In the genomic region with DNA sequence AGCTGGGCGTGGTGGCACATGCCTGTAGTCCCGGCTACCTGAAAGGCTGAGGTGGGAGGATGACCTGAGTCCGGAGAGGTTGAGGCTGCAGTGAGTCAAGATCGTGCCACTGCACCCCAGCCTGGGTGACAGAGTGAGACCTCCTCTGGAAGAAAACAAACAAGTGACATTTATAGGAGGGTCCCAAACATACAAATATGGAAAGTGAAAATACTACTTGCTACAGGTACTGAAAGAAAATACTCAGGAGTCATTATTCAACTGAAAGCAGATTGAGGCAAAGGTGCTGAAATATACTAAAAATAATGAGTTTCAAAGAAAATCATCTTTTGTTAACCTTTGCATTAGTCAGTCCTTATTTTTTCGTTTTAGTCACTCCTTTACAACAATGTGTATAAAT, we compare ENCODE assay signal across 13 cellular contexts. TPM values are rescaled to one million over a fixed set of nuclear protein-coding genes. Genes with fewer than 3 reads are reported as not detected.
DNase-seq lines count a peak whose midpoint lies in the region; ATAC-seq and TF ChIP-seq lines count a peak whose summit lies in the region.
"Had no signal": no experiment of that assay in that cellular context is flagged by ENCODE, and none has a peak within 500 bp of the region (broad histone marks: within the 10 kb centered on the region; RNA-seq: fewer than 3 reads in every experiment).

No MANE protein-coding gene starts in this region.

- POLR2A ChIA-PET in activated B cell treated with CpG ODN at 0.5 μM for 24 hours (lab: Charles Lee): interaction anchor here (0.5 kb wide), 1 partner anchor 230 kb away, joined by 5 read pairs; no protein-coding TSS in a partner anchor

- peak; percentile 69 for ATAC-seq in GM21825 (IDR thresholded peaks at IDR 0.05; ENCODE audit: unreplicated experiment)
- ATAC-seq in activated B cell treated with CpG ODN at 0.5 μM for 24 hours (ENCODE audit: low read depth): no peak
- peak; percentile 85 for ATAC-seq in stimulated activated naive CD8-positive, alpha-beta T cell treated with anti-CD3 and anti-CD28 coated beads, Interleukin-15, Interleukin-2, amounts not matched to agents 100 U/mL and 50 U/mL, for 24 hours
- ATAC-seq: foreskin keratinocyte, natural killer cell, right lobe of liver had no signal

- intact Hi-C loops in activated B cell treated with CpG ODN at 0.5 μM for 24 hours (cut with micrococcal nuclease): no loop called here

- no peaks in the 10 kb centered on the region for H3K9me3 Mint-ChIP-seq in activated T-cell treated with anti-CD3 and anti-CD28 coated beads, Interleukin-2, amount 50 U/mL, for 24 hours
- H3K9me3 Mint-ChIP-seq in activated B cell treated with CpG ODN at 0.5 μM for 24 hours: no peaks in the 10 kb centered on the region
- H3K9me3 Mint-ChIP-seq: natural killer cell had no signal

- H3K4me3 Mint-ChIP-seq in activated T-cell treated with anti-CD3 and anti-CD28 coated beads, Interleukin-2, amount 50 U/mL, for 24 hours: peak overlapping the region; percentile 32
- H3K4me3 Mint-ChIP-seq in activated B cell treated with CpG ODN at 0.5 μM for 24 hours: no peak overlapping the region
- H3K4me3 Mint-ChIP-seq: natural killer cell had no signal

- peaks cover 22% of the 10 kb centered on the region for H3K36me3 Mint-ChIP-seq in activated T-cell treated with anti-CD3 and anti-CD28 coated beads, Interleukin-2, amount 50 U/mL, for 24 hours (ENCODE audit: low read depth)
- peaks cover 9% of the 10 kb centered on the region for H3K36me3 Mint-ChIP-seq in activated B cell treated with CpG ODN at 0.5 μM for 24 hours (ENCODE audit: low read depth)
- H3K36me3 Mint-ChIP-seq: natural killer cell had no signal

- H3K4me1 Mint-ChIP-seq in activated T-cell treated with anti-CD3 and anti-CD28 coated beads, Interleukin-2, amount 50 U/mL, for 24 hours (ENCODE audit: low read depth): peaks cover 61% of the 10 kb centered on the region
- peaks cover 25% of the 10 kb centered on the region for H3K4me1 Mint-ChIP-seq in activated B cell treated with CpG ODN at 0.5 μM for 24 hours

- H3K27ac Mint-ChIP-seq in activated T-cell treated with anti-CD3 and anti-CD28 coated beads, Interleukin-2, amount 50 U/mL, for 24 hours: peak overlapping the region; percentile 87
- peak overlapping the region; percentile 54 for H3K27ac Mint-ChIP-seq in activated B cell treated with CpG ODN at 0.5 μM for 24 hours
- H3K27ac Mint-ChIP-seq: natural killer cell had no signal

- TF ChIP-seq CTCF in activated B cell treated with CpG ODN at 0.5 μM for 24 hours (IDR thresholded peaks at IDR 0.05): no peak

- CTCF ChIA-PET in activated B cell treated with CpG ODN at 0.5 μM for 24 hours (lab: Charles Lee): no interaction called here

- DNase-seq in activated T-cell treated with anti-CD3 and anti-CD28 coated beads, Interleukin-2, amount 50 U/mL, for 24 hours: peak; percentile 56
- DNase-seq in activated T-cell treated with anti-CD3 and anti-CD28 coated beads for 4 hours (no peak), activated B cell treated with CpG ODN at 0.5 μM for 24 hours (no peak), HuH-7 (ENCODE audit: low spot score) (no peak), NCI-H2171 treated with DMSO at 0.1 percent for 48 hours (lab: John Stamatoyannopoulos, UW) (no peak), SIG-M5 (lab: John Stamatoyannopoulos, UW) (no peak)
- peak; percentile 10 for DNase-seq in stimulated activated naive CD8-positive, alpha-beta T cell treated with anti-CD3 and anti-CD28 coated beads, Interleukin-15, Interleukin-2, amounts not matched to agents 100 U/mL and 50 U/mL, for 24 hours
- DNase-seq: effector CD4-positive, alpha-beta T cell; foreskin keratinocyte; KBM-7; natural killer cell; right lobe of liver had no signal

- no peaks in the 10 kb centered on the region for H3K27me3 Mint-ChIP-seq in activated T-cell treated with anti-CD3 and anti-CD28 coated beads, Interleukin-2, amount 50 U/mL, for 24 hours
- H3K27me3 Mint-ChIP-seq in activated B cell treated with CpG ODN at 0.5 μM for 24 hours: no peaks in the 10 kb centered on the region

RNA-seq across cellular contexts. Expression of a gene that starts 53.5 kb away (rescaled TPM):
- total RNA-seq in activated B cell treated with CpG ODN at 0.5 μM for 24 hours: 116 and 130 TPM in 2 replicates

Comparison
In these comparisons a context has a peak if more than half of its experiments do, and no peak if none do; other contexts are left out.
1. DNase-seq: peak in activated T-cell treated with anti-CD3 and anti-CD28 coated beads, Interleukin-2, amount 50 U/mL, for 24 hours (single experiment) and stimulated activated naive CD8-positive, alpha-beta T cell treated with anti-CD3 and anti-CD28 coated beads, Interleukin-15, Interleukin-2, amounts not matched to agents 100 U/mL and 50 U/mL, for 24 hours (single experiment); none in activated T-cell treated with anti-CD3 and anti-CD28 coated beads for 4 hours (single experiment), activated B cell treated with CpG ODN at 0.5 μM for 24 hours (single experiment), HuH-7 (single experiment), NCI-H2171 treated with DMSO at 0.1 percent for 48 hours (single experiment) and SIG-M5 (single experiment).